ENCODE assay signal across 8 cellular contexts in the genomic region with DNA sequence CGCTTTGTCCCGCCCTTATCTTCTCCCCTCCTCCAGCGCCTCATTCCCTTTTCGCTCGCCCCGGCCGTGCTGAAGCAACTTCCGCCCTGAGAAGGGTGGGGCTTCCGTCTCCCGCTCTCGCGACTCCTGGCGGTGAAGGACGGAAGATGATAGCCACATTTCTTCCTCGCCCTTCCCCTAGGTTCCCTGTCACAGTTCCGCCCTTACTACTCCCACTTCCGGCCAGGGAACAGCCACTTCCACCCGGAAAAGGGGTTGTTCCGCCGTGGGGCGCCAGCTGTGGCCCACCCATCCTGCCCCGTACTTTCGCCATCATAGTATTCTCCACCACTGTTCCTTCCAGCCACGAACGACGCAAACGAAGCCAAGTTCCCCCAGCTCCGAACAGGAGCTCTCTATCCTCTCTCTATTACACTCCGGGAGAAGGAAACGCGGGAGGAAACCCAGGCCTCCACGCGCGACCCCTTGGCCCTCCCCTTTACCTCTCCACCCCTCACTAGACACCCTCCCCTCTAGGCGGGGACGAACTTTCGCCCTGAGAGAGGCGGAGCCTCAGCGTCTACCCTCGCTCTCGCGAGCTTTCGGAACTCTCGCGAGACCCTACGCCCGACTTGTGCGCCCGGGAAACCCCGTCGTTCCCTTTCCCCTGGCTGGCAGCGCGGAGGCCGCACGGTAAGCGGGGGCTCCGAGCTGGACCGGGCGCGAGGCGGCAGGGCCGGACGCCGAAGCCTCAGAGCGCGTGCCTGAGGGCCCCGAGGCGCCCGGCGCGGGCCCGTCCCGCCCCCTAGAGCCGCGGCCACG. TPM values are rescaled to one million over a fixed set of nuclear protein-coding genes. Genes with fewer than 3 reads are reported as not detected.
DNase-seq lines count a peak whose midpoint lies in the region; ATAC-seq, FAIRE-seq and TF ChIP-seq lines count a peak whose summit lies in the region.

RPS19 (plus strand) TSS at position 638 of the 801 bp plus-strand sequence. CDS start 520 bp downstream, outside the sequence.

- H3K4me1 ChIP-seq in BLaER1, result peaks cover 66% of the 10 kb centered on the region

- H3K27me3 ChIP-seq in BLaER1 (no peaks in the 10 kb centered on the region), kidney epithelial cell (ENCODE audit: control insufficient read depth, insufficient read depth, low read length) (no peaks in the 10 kb centered on the region)

- no peaks in the 10 kb centered on the region for H3K27me3 Mint-ChIP-seq in activated CD4-positive, alpha-beta T cell treated with anti-CD3 and anti-CD28 coated beads for 36 hours

- DNase-seq in GM19239 (ENCODE audit: insufficient read length, low spot score), result peak; percentile 85
- DNase-seq in NCI-H524 (lab: John Stamatoyannopoulos, UW), result peak; percentile 99
- peak; percentile 99 for DNase-seq in activated CD4-positive, alpha-beta T cell treated with anti-CD3 and anti-CD28 coated beads for 36 hours
- peak; percentile 99 for DNase-seq in choroid plexus epithelial cell (ENCODE audit: low read depth)
- peak; percentile 83 for DNase-seq in kidney epithelial cell (ENCODE audit: low read depth)
- DNase-seq in stimulated activated CD4-positive, alpha-beta T cell treated with anti-CD3 and anti-CD28 coated beads, Interleukin-15, amount 100 ng/mL, for 48 hours (ENCODE audit: low read depth in 2 of 2), result peak; percentile 95 to 98

- peak within 1 kb of the TSS; percentile 86 for H3K4me3 Mint-ChIP-seq in activated CD4-positive, alpha-beta T cell treated with anti-CD3 and anti-CD28 coated beads for 36 hours

- no peaks in the 10 kb centered on the region for H3K9me3 Mint-ChIP-seq in activated CD4-positive, alpha-beta T cell treated with anti-CD3 and anti-CD28 coated beads for 36 hours (ENCODE audit: low read depth)

- H3K4me1 Mint-ChIP-seq in activated CD4-positive, alpha-beta T cell treated with anti-CD3 and anti-CD28 coated beads for 36 hours, result peaks cover 46% of the 10 kb centered on the region

- H3K9ac ChIP-seq in BLaER1, result peak within 1 kb of the TSS; percentile 100

- no peaks in the 10 kb centered on the region for H3K9me3 ChIP-seq in BLaER1

- H3K36me3 ChIP-seq in BLaER1 (peaks cover 43% of the 10 kb centered on the region), kidney epithelial cell (ENCODE audit: control insufficient read depth, insufficient read depth, low read length) (peaks cover 7% of the 10 kb centered on the region)

- FAIRE-seq in GM19239 (lab: Jason Lieb, UNC), result peak; percentile 97

- H3K36me3 Mint-ChIP-seq in activated CD4-positive, alpha-beta T cell treated with anti-CD3 and anti-CD28 coated beads for 36 hours (ENCODE audit: low read depth), result peaks cover 43% of the 10 kb centered on the region

- CTCF ChIA-PET in activated CD4-positive, alpha-beta T cell treated with anti-CD3 and anti-CD28 coated beads for 36 hours (lab: Charles Lee), result interaction anchor here (0.6 to 2.9 kb wide), 17 partner anchors 8 to 385 kb away, joined by 3 to 14 read pairs (median 5); partner anchors contain the start of gene RABAC1

- ATAC-seq in HG03457 (IDR thresholded peaks at IDR 0.05; ENCODE audit: unreplicated experiment), result peak; percentile 69
- ATAC-seq in activated CD4-positive, alpha-beta T cell treated with anti-CD3 and anti-CD28 coated beads for 36 hours, result peak; percentile 89

- H3K4me2 ChIP-seq in BLaER1, result peak within 1 kb of the TSS; percentile 99

- peak within 1 kb of the TSS; percentile 98 for H3K27ac Mint-ChIP-seq in activated CD4-positive, alpha-beta T cell treated with anti-CD3 and anti-CD28 coated beads for 36 hours

- peak within 1 kb of the TSS; percentile 98 for H3K4me3 ChIP-seq in BLaER1
- H3K4me3 ChIP-seq in choroid plexus epithelial cell (ENCODE audit: low read depth, low read length), result peak within 1 kb of the TSS; percentile 76
- peak within 1 kb of the TSS; percentile 88 for H3K4me3 ChIP-seq in kidney epithelial cell (ENCODE audit: low read depth, low read length)

- POLR2A ChIA-PET in activated CD4-positive, alpha-beta T cell treated with anti-CD3 and anti-CD28 coated beads for 36 hours (lab: Charles Lee), result interaction anchor here (0.6 to 2.9 kb wide), 16 partner anchors 9 to 668 kb away, joined by 3 to 40 read pairs (median 4); partner anchors contain the start of genes GSK3A, RABAC1 and ZNF574

- peak within 1 kb of the TSS; percentile 100 for H3K27ac ChIP-seq in BLaER1

- H4K20me1 ChIP-seq in BLaER1, result peaks cover 42% of the 10 kb centered on the region

- TF ChIP-seq CTCF in choroid plexus epithelial cell (conservative IDR thresholded peaks at IDR 0.05; ENCODE audit: low read depth, low read length) (peak; percentile 62), kidney epithelial cell (IDR thresholded peaks at IDR 0.05; ENCODE audit: insufficient read depth, low read length, poor library complexity, severe bottlenecking) (peak; percentile 61)

- intact Hi-C loops in activated CD4-positive, alpha-beta T cell treated with anti-CD3 and anti-CD28 coated beads for 36 hours (cut with DNase I, micrococcal nuclease), result loop anchor here (1.0 to 5.0 kb wide), 18 partner anchors 11 to 1063 kb away; partner anchors contain the start of genes RABAC1 (in 2 of the 2), B9D2 (in 1 of the 2), BCKDHA (in 1 of the 2) and CIC (in 1 of the 2)

RNA-seq across cellular contexts. Expression of gene RPS19, which starts in this region (rescaled TPM):
- 1,000 to 10,000 TPM; 2,342 to 3,204 TPM for total RNA-seq in activated CD4-positive, alpha-beta T cell treated with anti-CD3 and anti-CD28 coated beads for 36 hours
- 1,699 and 2,835 TPM in 2 replicates for total RNA-seq in kidney epithelial cell

Comparison
In these comparisons a context has a peak if more than half of its experiments do, and no peak if none do; other contexts are left out.
1. Peak in every context shown above with its lines: DNase-seq, ATAC-seq, H3K4me3 ChIP-seq and H3K27ac ChIP-seq.